20 cellular contexts compared by ENCODE assay signal in the genomic region with DNA sequence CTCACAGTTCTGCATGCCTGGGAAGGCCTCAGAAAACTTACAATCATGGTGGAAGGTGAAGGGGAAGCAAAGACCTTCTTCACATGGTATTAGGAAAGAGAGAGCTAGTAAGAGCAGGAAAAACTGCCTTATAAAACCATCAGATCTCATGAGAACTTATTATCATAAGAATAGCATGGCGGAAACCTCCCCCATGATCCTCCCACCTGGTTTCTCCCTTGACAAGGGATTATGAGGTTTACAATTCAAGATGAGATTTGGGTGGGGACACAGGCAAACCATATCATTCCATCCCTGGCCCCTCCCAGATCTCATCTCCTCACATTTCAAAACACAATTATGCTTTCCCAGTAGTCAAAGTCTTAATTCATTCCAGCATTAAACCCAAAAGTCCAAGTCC.
"Had no signal": no experiment of that assay in that cellular context is flagged by ENCODE, and none has a peak within 500 bp of the region (broad histone marks: within the 10 kb centered on the region; RNA-seq: fewer than 3 reads in every experiment).

No MANE protein-coding gene starts in this region.

- ATAC-seq: esophagus mucosa, foreskin keratinocyte, gastrocnemius medialis, gastroesophageal sphincter, heart left ventricle, heart right ventricle had no signal

- H3K9me3 Mint-ChIP-seq: dendritic cell treated with granulocyte-macrophage colony-stimulating factor and Interleukin-4, amounts not matched to agents 40 ng/mL and 50 ng/mL, for 4 days had no signal

- H3K27ac Mint-ChIP-seq: dendritic cell treated with granulocyte-macrophage colony-stimulating factor and Interleukin-4, amounts not matched to agents 40 ng/mL and 50 ng/mL, for 4 days; endodermal cell had no signal

- DNase-seq: colonic mucosa; cortex of kidney; dermis blood vessel endothelial cell; dorsolateral prefrontal cortex; effector CD4-positive, alpha-beta T cell; effector CD8-positive, alpha-beta T cell; effector memory CD4-positive, alpha-beta T cell; endodermal cell; erythroblast; esophagus squamous epithelium; foreskin fibroblast; foreskin keratinocyte; foreskin melanocyte; gastrocnemius medialis; glutamatergic neuron; heart left ventricle; heart right ventricle had no signal

- H3K27me3 Mint-ChIP-seq: dendritic cell treated with granulocyte-macrophage colony-stimulating factor and Interleukin-4, amounts not matched to agents 40 ng/mL and 50 ng/mL, for 4 days had no signal

- H3K4me3 Mint-ChIP-seq: dendritic cell treated with granulocyte-macrophage colony-stimulating factor and Interleukin-4, amounts not matched to agents 40 ng/mL and 50 ng/mL, for 4 days; endodermal cell had no signal
